In genomic region chr2:138059967-138060635, GRCh38 we compare ENCODE assay signal across 9 cellular contexts.
DNase-seq lines count a peak whose midpoint lies in the region; TF ChIP-seq lines count a peak whose summit lies in the region.
"Had no signal": no experiment of that assay in that cellular context is flagged by ENCODE, and none has a peak within 500 bp of the region (broad histone marks: within the 10 kb centered on the region; RNA-seq: fewer than 3 reads in every experiment).

No MANE protein-coding gene starts in this region.

- TF ChIP-seq POLR2A in uterus (IDR thresholded peaks at IDR 0.05) = no peak

- no peaks in the 10 kb centered on the region for H3K9me3 ChIP-seq in PC-9 (ENCODE audit: insufficient read depth, low read depth)
- no peaks in the 10 kb centered on the region for H3K9me3 ChIP-seq in uterus

- H3F3A ChIP-seq in PC-9 (ENCODE audit: insufficient read depth, low read depth) = peaks cover 12% of the 10 kb centered on the region; the same call in 1 of the 2 replicates

- BruUV-seq in PC-9 (replicated peaks; lab: Mats Ljungman, UMichigan) = no TSS peak

- no peak overlapping the region for H3K27ac ChIP-seq in PC-9
- no peak overlapping the region for H3K27ac ChIP-seq in uterus

- intact Hi-C loops in PC-9 (cut with micrococcal nuclease; ENCODE audit: unreplicated experiment) = loop anchor here (1.0 kb wide), 1 partner anchor 12 kb away; no protein-coding TSS in a partner anchor
- intact Hi-C loops in uterus (cut with DNase I; ENCODE audit: low total_unique reads) = no loop called here

- no peaks in the 10 kb centered on the region for H3K9me2 ChIP-seq in PC-9 (ENCODE audit: insufficient read depth)

- H3K4me3 ChIP-seq in PC-9 (no peak overlapping the region), foreskin fibroblast (ENCODE audit: low read depth in 1 of 2, low read length in 2 of 2) (no peak overlapping the region), uterus (no peak overlapping the region)
- H3K4me3 ChIP-seq: lung had no signal

- H2AFZ ChIP-seq in PC-9 = no peak overlapping the region

- H4K20me1 ChIP-seq in PC-9 (ENCODE audit: insufficient read depth) = no peaks in the 10 kb centered on the region; the same call in 1 of the 2 replicates

- CTCF ChIA-PET in PC-9 (lab: Charles Lee) = no interaction called here

- peak overlapping the region; percentile 33; the same call in 1 of the 2 replicates for H3K4me2 ChIP-seq in PC-9

- H3K79me2 ChIP-seq in PC-9 (ENCODE audit: low read depth) = no peaks in the 10 kb centered on the region

- DNase-seq in NCI-H2196 (lab: John Stamatoyannopoulos, UW; ENCODE audit: unreplicated experiment) = peak; percentile 12
- DNase-seq in NCI-H2196 treated with DMSO at 0.1 percent for 48 hours (lab: John Stamatoyannopoulos, UW; ENCODE audit: unreplicated experiment) = no peak
- DNase-seq in PC-9 = peak; percentile 67 to 89
- peak; percentile 65 to 90 for DNase-seq in foreskin fibroblast
- DNase-seq in uterus = peak; percentile 17 to 29
- DNase-seq in NK-92 treated with Interleukin-12 subunit alpha and Interleukin-12 subunit beta, amount 100 ng/mL, for 24 hours (lab: John Stamatoyannopoulos, UW) = no peak
- DNase-seq in stimulated activated naive CD4-positive, alpha-beta T cell (lab: John Stamatoyannopoulos, UW) = no peak
- no peak for DNase-seq in T-helper 1 cell

- H3K4me1 ChIP-seq in PC-9 (replicated peaks; ENCODE audit: insufficient read depth) = peaks cover 16% of the 10 kb centered on the region
- no peaks in the 10 kb centered on the region for H3K4me1 ChIP-seq in uterus

- H3K36me3 ChIP-seq in PC-9 (ENCODE audit: low read depth) (no peaks in the 10 kb centered on the region), uterus (no peaks in the 10 kb centered on the region)

- no peak for TF ChIP-seq CTCF in PC-9 (conservative IDR thresholded peaks at IDR 0.05)
- no peak for TF ChIP-seq CTCF in foreskin fibroblast (IDR thresholded peaks at IDR 0.05; ENCODE audit: low read depth, low read length)
- TF ChIP-seq CTCF in uterus (IDR thresholded peaks at IDR 0.05) = no peak

- H3K27me3 ChIP-seq in PC-9 (ENCODE audit: insufficient read depth, low read depth) (no peaks in the 10 kb centered on the region), uterus (no peaks in the 10 kb centered on the region)

- POLR2A ChIA-PET in PC-9 (lab: Charles Lee; ENCODE audit: unreplicated experiment) = interaction anchor here (0.6 kb wide), 1 partner anchor 55 kb away, joined by 6 read pairs; no protein-coding TSS in a partner anchor

Comparison
In these comparisons a context has a peak if more than half of its experiments do, and no peak if none do; other contexts are left out.
1. DNase-seq: peak in NCI-H2196 (single experiment), PC-9 (2 of 2), foreskin fibroblast (2 of 2) and uterus (2 of 2); none in NCI-H2196 treated with DMSO at 0.1 percent for 48 hours (single experiment), NK-92 treated with Interleukin-12 subunit alpha and Interleukin-12 subunit beta, amount 100 ng/mL, for 24 hours (single experiment), stimulated activated naive CD4-positive, alpha-beta T cell (0 of 6) and T-helper 1 cell (0 of 5).